In genomic region chr16:71722801-71723536, GRCh38 we compare ENCODE assay signal across 8 cellular contexts. TPM values are rescaled to one million over a fixed set of nuclear protein-coding genes. Genes with fewer than 3 reads are reported as not detected.
DNase-seq lines count a peak whose midpoint lies in the region; ATAC-seq and TF ChIP-seq lines count a peak whose summit lies in the region.

No MANE protein-coding gene starts in this region.

- H3K27me3 Mint-ChIP-seq in activated CD8-positive, alpha-beta T cell treated with anti-CD3 and anti-CD28 coated beads for 36 hours = peaks cover 2% of the 10 kb centered on the region

- DNase-seq in AG04449 (ENCODE audit: low read depth, low spot score) (no peak), NCI-H510A treated with DMSO at 0.1 percent for 48 hours (lab: John Stamatoyannopoulos, UW) (peak; percentile 20), lung microvascular endothelial cell (ENCODE audit: low read depth in 2 of 2) (peak; percentile 68 to 69)
- peak; percentile 61 for DNase-seq in activated CD8-positive, alpha-beta T cell treated with anti-CD3 and anti-CD28 coated beads for 36 hours
- DNase-seq in effector CD4-positive, alpha-beta T cell = peak; percentile 50
- DNase-seq in stimulated activated CD8-positive, alpha-beta memory T cell treated with anti-CD3 and anti-CD28 coated beads, Interleukin-12 subunit alpha, Interleukin-12 subunit beta, amount 100 ng/mL, for 1 hour (ENCODE audit: low read depth) = peak; percentile 33

- no peaks in the 10 kb centered on the region for H3K36me3 Mint-ChIP-seq in activated CD8-positive, alpha-beta T cell treated with anti-CD3 and anti-CD28 coated beads for 36 hours (ENCODE audit: low read depth)

- TF ChIP-seq CTCF in AG04449 (IDR thresholded peaks at IDR 0.05; ENCODE audit: insufficient read depth, low read length, missing control alignments) = no peak
- TF ChIP-seq CTCF in activated CD8-positive, alpha-beta T cell treated with anti-CD3 and anti-CD28 coated beads for 36 hours (IDR thresholded peaks at IDR 0.05) = no peak

- peak overlapping the region; percentile 74 for H3K27ac Mint-ChIP-seq in activated CD8-positive, alpha-beta T cell treated with anti-CD3 and anti-CD28 coated beads for 36 hours

- peak overlapping the region; percentile 81 for H3K4me3 ChIP-seq in AG04449 (ENCODE audit: low read depth, low read length)

- ATAC-seq in GM18858 (IDR thresholded peaks at IDR 0.05; ENCODE audit: unreplicated experiment) (peak; percentile 17), HG03064 (IDR thresholded peaks at IDR 0.05; ENCODE audit: low read depth, unreplicated experiment) (peak; percentile 34)
- peak; percentile 57 for ATAC-seq in activated CD8-positive, alpha-beta T cell treated with anti-CD3 and anti-CD28 coated beads for 36 hours

- CTCF ChIA-PET in AG04449 (lab: Yijun Ruan, JAX) = no interaction called here
- CTCF ChIA-PET in activated CD8-positive, alpha-beta T cell treated with anti-CD3 and anti-CD28 coated beads for 36 hours (lab: Charles Lee) = no interaction called here

- H3K9me3 Mint-ChIP-seq in activated CD8-positive, alpha-beta T cell treated with anti-CD3 and anti-CD28 coated beads for 36 hours = no peaks in the 10 kb centered on the region

- POLR2A ChIA-PET in AG04449 (lab: Yijun Ruan, JAX) = interaction anchor here (0.6 kb wide), 1 partner anchor 12 kb away, joined by 3 read pairs; no protein-coding TSS in a partner anchor
- POLR2A ChIA-PET in activated CD8-positive, alpha-beta T cell treated with anti-CD3 and anti-CD28 coated beads for 36 hours (lab: Charles Lee) = no interaction called here

- peaks cover 14% of the 10 kb centered on the region for H3K4me1 Mint-ChIP-seq in activated CD8-positive, alpha-beta T cell treated with anti-CD3 and anti-CD28 coated beads for 36 hours (ENCODE audit: low read depth)

- intact Hi-C loops in activated CD8-positive, alpha-beta T cell treated with anti-CD3 and anti-CD28 coated beads for 36 hours (cut with micrococcal nuclease) = loop anchor here (10.0 kb wide), 1 partner anchor 242 kb away; no protein-coding TSS in a partner anchor

- H3K4me3 Mint-ChIP-seq in activated CD8-positive, alpha-beta T cell treated with anti-CD3 and anti-CD28 coated beads for 36 hours = peak overlapping the region; percentile 82

RNA-seq across cellular contexts. Expression of gene PHLPP2, which starts 1.5 kb away (rescaled TPM):
- total RNA-seq in activated CD8-positive, alpha-beta T cell treated with anti-CD3 and anti-CD28 coated beads for 36 hours = 1 to 10 TPM; 7.2 to 7.4 TPM
- total RNA-seq in lung microvascular endothelial cell = 4.6 and 6.5 TPM in 2 replicates
